Comparison of ENCODE assay signal across 22 cellular contexts in genomic region chrX:19609541-19609940, GRCh38.
"Had no signal": no experiment of that assay in that cellular context is flagged by ENCODE, and none has a peak within 500 bp of the region (broad histone marks: within the 10 kb centered on the region; RNA-seq: fewer than 3 reads in every experiment).

No MANE protein-coding gene starts in this region.

- H3K36me3 ChIP-seq: esophagus squamous epithelium, tibial artery, upper lobe of right lung, vagina had no signal

- H3K4me1 ChIP-seq: tibial artery, upper lobe of right lung had no signal

- H3K9me3 ChIP-seq: esophagus squamous epithelium, neutrophil, spleen, tibial artery, upper lobe of right lung, vagina had no signal

- ATAC-seq: left lobe of liver; naive thymus-derived CD8-positive, alpha-beta T cell; sciatic nerve; stimulated activated memory B cell treated with anti-CD40 and anti-IgM and Interleukin-4, amounts not matched to agents 10 μg/mL and 1 μg/mL and 100 μg/mL, for 72 hours; upper lobe of right lung had no signal

- H3K27me3 Mint-ChIP-seq: naive thymus-derived CD8-positive, alpha-beta T cell; stimulated activated memory B cell treated with anti-CD40 and anti-IgM and Interleukin-4, amounts not matched to agents 10 μg/mL and 1 μg/mL and 100 μg/mL, for 72 hours; stimulated activated naive CD8-positive, alpha-beta T cell treated with anti-CD3 and anti-CD28 coated beads, Interleukin-15, Interleukin-2, amounts not matched to agents 100 ng/mL and 50 ng/mL, for 24 hours had no signal

- H3K27ac Mint-ChIP-seq: stimulated activated memory B cell treated with anti-CD40 and anti-IgM and Interleukin-4, amounts not matched to agents 10 μg/mL and 1 μg/mL and 100 μg/mL, for 72 hours; stimulated activated naive CD8-positive, alpha-beta T cell treated with anti-CD3 and anti-CD28 coated beads, Interleukin-15, Interleukin-2, amounts not matched to agents 100 ng/mL and 50 ng/mL, for 24 hours had no signal

- H3K27me3 ChIP-seq: esophagus squamous epithelium, neutrophil, spleen, tibial artery, upper lobe of right lung, vagina had no signal

- DNase-seq: dorsolateral prefrontal cortex; effector memory CD4-positive, alpha-beta T cell; esophagus squamous epithelium; foreskin fibroblast; hippocampal formation; kidney glomerular epithelial cell; mammary epithelial cell; naive thymus-derived CD8-positive, alpha-beta T cell; posterior cingulate gyrus; spleen; stimulated activated CD4-positive, alpha-beta T cell treated with anti-CD3 and anti-CD28 coated beads, Interleukin-15, amount 100 ng/mL, for 24 hours; stimulated activated CD4-positive, alpha-beta T cell treated with anti-CD3 and anti-CD28 coated beads, Interleukin-1b, Interleukin-23, amount 100 ng/mL, for 48 hours; stimulated activated CD4-positive, alpha-beta T cell treated with anti-CD3 and anti-CD28 coated beads, Interleukin-4, amount 100 ng/mL, for 24 hours; tibial artery; upper lobe of right lung had no signal

- H3K9me3 Mint-ChIP-seq: naive thymus-derived CD8-positive, alpha-beta T cell; stimulated activated memory B cell treated with anti-CD40 and anti-IgM and Interleukin-4, amounts not matched to agents 10 μg/mL and 1 μg/mL and 100 μg/mL, for 72 hours; stimulated activated naive CD8-positive, alpha-beta T cell treated with anti-CD3 and anti-CD28 coated beads, Interleukin-15, Interleukin-2, amounts not matched to agents 100 ng/mL and 50 ng/mL, for 24 hours had no signal

- H3K4me3 ChIP-seq: coronary artery, dorsolateral prefrontal cortex, esophagus squamous epithelium, spleen, tibial artery, upper lobe of right lung, vagina had no signal

- H3K4me3 Mint-ChIP-seq: naive thymus-derived CD8-positive, alpha-beta T cell; stimulated activated memory B cell treated with anti-CD40 and anti-IgM and Interleukin-4, amounts not matched to agents 10 μg/mL and 1 μg/mL and 100 μg/mL, for 72 hours; stimulated activated naive CD8-positive, alpha-beta T cell treated with anti-CD3 and anti-CD28 coated beads, Interleukin-15, Interleukin-2, amounts not matched to agents 100 ng/mL and 50 ng/mL, for 24 hours had no signal

- H3K27ac ChIP-seq: coronary artery, dorsolateral prefrontal cortex, esophagus squamous epithelium, neutrophil, spleen, tibial artery, upper lobe of right lung, vagina had no signal
